18 cellular contexts compared by ENCODE assay signal in the genomic region with DNA sequence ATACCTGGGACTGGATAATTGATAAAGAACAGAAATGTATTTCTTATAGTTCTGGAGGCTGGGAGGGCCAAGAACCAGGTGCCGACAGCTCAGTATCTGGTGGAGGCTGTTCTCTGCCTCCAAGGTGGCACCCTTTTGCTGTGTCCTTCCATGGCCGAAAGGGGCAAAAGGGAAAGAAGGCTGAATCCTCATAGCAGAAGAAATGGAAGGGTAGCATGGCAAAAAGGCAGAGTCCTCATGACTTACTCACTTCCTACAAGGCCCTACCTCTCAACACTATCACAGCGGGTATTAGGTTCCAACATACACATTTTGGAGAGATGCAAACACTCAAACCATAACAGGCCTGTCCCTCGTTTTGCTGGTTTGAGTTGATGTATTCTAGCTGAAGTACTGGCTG. TPM values are rescaled to one million over a fixed set of nuclear protein-coding genes. Genes with fewer than 3 reads are reported as not detected.
DNase-seq lines count a peak whose midpoint lies in the region; ATAC-seq, FAIRE-seq and TF ChIP-seq lines count a peak whose summit lies in the region.
"Had no signal": no experiment of that assay in that cellular context is flagged by ENCODE, and none has a peak within 500 bp of the region (broad histone marks: within the 10 kb centered on the region; RNA-seq: fewer than 3 reads in every experiment).

No MANE protein-coding gene starts in this region.

- H3K4me3 Mint-ChIP-seq in natural killer cell = no peak overlapping the region
- H3K4me3 Mint-ChIP-seq: CD8-positive, alpha-beta memory T cell had no signal

- no peaks in the 10 kb centered on the region for H3K9me3 Mint-ChIP-seq in natural killer cell
- H3K9me3 Mint-ChIP-seq: CD8-positive, alpha-beta memory T cell had no signal

- H3K79me2 ChIP-seq in GM12878 (ENCODE audit: control insufficient read depth, insufficient read depth, low read length) = no peaks in the 10 kb centered on the region
- no peaks in the 10 kb centered on the region for H3K79me2 ChIP-seq in smooth muscle cell (ENCODE audit: low read depth)

- H3K4me1 Mint-ChIP-seq in natural killer cell = no peaks in the 10 kb centered on the region
- H3K4me1 Mint-ChIP-seq: CD8-positive, alpha-beta memory T cell had no signal

- H3K36me3 ChIP-seq in GM12878 (ENCODE audit: control insufficient read depth in 2 of 2, insufficient read depth in 2 of 2, low read length in 1 of 2) (no peaks in the 10 kb centered on the region), smooth muscle cell (ENCODE audit: low read depth) (no peaks in the 10 kb centered on the region)
- H3K36me3 ChIP-seq: BLaER1 had no signal

- no peak for FAIRE-seq in GM12878 (lab: Jason Lieb, UNC)
- FAIRE-seq: H54 had no signal

- H3K27me3 ChIP-seq in GM12878 (replicated peaks in 1 of 2; ENCODE audit: control insufficient read depth in 2 of 2, insufficient read depth in 2 of 2, low read length in 1 of 2) (peaks cover 0 to 2% of the 10 kb centered on the region in 2 experiments; a peak in 2 of 4 replicates), smooth muscle cell (ENCODE audit: low read depth) (no peaks in the 10 kb centered on the region)
- H3K27me3 ChIP-seq: BLaER1 had no signal

- TF ChIP-seq POLR2A in GM12878 (IDR thresholded peaks at IDR 0.05; ENCODE audit: low read depth, low read length) = no peak

- H3K4me1 ChIP-seq in GM12878 (ENCODE audit: control insufficient read depth, insufficient read depth, low read length) (peaks cover 8% of the 10 kb centered on the region), smooth muscle cell (ENCODE audit: low read depth) (no peaks in the 10 kb centered on the region)
- H3K4me1 ChIP-seq: BLaER1, Caco-2 had no signal

- no TSS peak for BruUV-seq in GM12878 (replicated peaks; lab: Mats Ljungman, UMichigan)

- H3K27me3 Mint-ChIP-seq in natural killer cell (ENCODE audit: low read depth in 2 of 2) = peaks cover 15 to 39% of the 10 kb centered on the region in 2 donors

- H4K20me1 ChIP-seq in GM12878 (ENCODE audit: control insufficient read depth, insufficient read depth) (no peaks in the 10 kb centered on the region), smooth muscle cell (ENCODE audit: low read depth) (no peaks in the 10 kb centered on the region)
- H4K20me1 ChIP-seq: BLaER1 had no signal

- POLR2A ChIA-PET in GM12878 (lab: Charles Lee) = interaction anchor here (1.2 to 1.3 kb wide), 2 partner anchors 18 to 25 kb away, joined by 3 to 4 read pairs; partner anchors contain the start of gene MED10

- H3K4me2 ChIP-seq in GM12878 (ENCODE audit: control insufficient read depth, insufficient read depth) (no peak overlapping the region), smooth muscle cell (peak overlapping the region; percentile 70)
- H3K4me2 ChIP-seq: BLaER1 had no signal

- SMC1A ChIA-PET in GM12878 (lab: Charles Lee; ENCODE audit: uncharacterized antibody, unreplicated experiment) = interaction anchor here (0.8 to 1.0 kb wide), 2 partner anchors 27 to 237 kb away, joined by 3 to 5 read pairs; no protein-coding TSS in a partner anchor

- no peak overlapping the region; the same call in 1 of the 2 replicates for H3K27ac ChIP-seq in GM12878 (ENCODE audit: control insufficient read depth, insufficient read depth)
- H3K27ac ChIP-seq in smooth muscle cell (ENCODE audit: low read depth) = peak overlapping the region; percentile 81
- H3K27ac ChIP-seq: BLaER1, GM23248, HL-60 had no signal

- H3F3A ChIP-seq in smooth muscle cell (ENCODE audit: low read depth) = peaks cover 5% of the 10 kb centered on the region

- WGBS in GM12878 (ENCODE audit: insufficient coverage, insufficient replicate concordance, low lambda C conversion rate, missing lambda C conversion rate) = 75% methylated on average over 4 of the region's 4 CpGs
- WGBS in smooth muscle cell (ENCODE audit: low lambda C conversion rate) = 87% methylated on average over 4 of the region's 4 CpGs

- no peak overlapping the region for H3K27ac Mint-ChIP-seq in natural killer cell
- H3K27ac Mint-ChIP-seq: CD8-positive, alpha-beta memory T cell had no signal

- H3K9me3 ChIP-seq in GM12878 (replicated peaks; ENCODE audit: control insufficient read depth, insufficient read depth, low read length) (no peaks in the 10 kb centered on the region), smooth muscle cell (replicated peaks; ENCODE audit: low read depth) (no peaks in the 10 kb centered on the region)
- H3K9me3 ChIP-seq: BLaER1, Caco-2 had no signal

- no peak overlapping the region for H3K9ac ChIP-seq in GM12878 (ENCODE audit: control insufficient read depth, insufficient read depth, low read length)
- H3K9ac ChIP-seq in smooth muscle cell (ENCODE audit: low read depth) = peak overlapping the region; percentile 69
- H3K9ac ChIP-seq: BLaER1, GM23248 had no signal

- H3K36me3 Mint-ChIP-seq in natural killer cell = no peaks in the 10 kb centered on the region
- H3K36me3 Mint-ChIP-seq: CD8-positive, alpha-beta memory T cell had no signal

- DNase-seq in activated CD8-positive, alpha-beta memory T cell treated with anti-CD3 and anti-CD28 coated beads for 24 hours = peak; percentile 5
- no peak for DNase-seq in activated CD8-positive, alpha-beta memory T cell treated with anti-CD3 and anti-CD28 coated beads, Interleukin-2, amount 50 U/mL, for 48 hours
- DNase-seq in NCI-H2029 (lab: John Stamatoyannopoulos, UW) (peak; percentile 7), GM12878 (ENCODE audit: low read depth, low spot score) (no peak), smooth muscle cell (lab: John Stamatoyannopoulos, UW; ENCODE audit: unreplicated experiment) (no peak), natural killer cell (no peak), putamen (ENCODE audit: low spot score) (no peak)
- DNase-seq: 8988T; AML-193; Caco-2; CD8-positive, alpha-beta memory T cell had no signal

- in situ Hi-C loops in GM12878 (cut with MboI) = no loop called here

- no peak overlapping the region for H2AFZ ChIP-seq in GM12878 (ENCODE audit: control insufficient read depth, low read depth, low read length)
- no peak overlapping the region for H2AFZ ChIP-seq in smooth muscle cell (ENCODE audit: low read depth)
- H2AFZ ChIP-seq: GM23248 had no signal

- no peak for TF ChIP-seq CTCF in GM12878 (IDR thresholded peaks at IDR 0.05 in 2 of 3, conservative IDR thresholded peaks at IDR 0.05 in 1 of 3; ENCODE audit: control insufficient read depth in 2 of 3, extremely low read depth in 1 of 3, insufficient read depth in 1 of 3, low read depth in 3 of 3, low read length in 3 of 3)
- TF ChIP-seq CTCF in smooth muscle cell (IDR thresholded peaks at IDR 0.05; ENCODE audit: borderline replicate concordance, insufficient read depth, poor library complexity, severe bottlenecking) = no peak
- no peak for TF ChIP-seq CTCF in natural killer cell (IDR thresholded peaks at IDR 0.05)

- ATAC-seq in GM12878 (peak; percentile 13; the same call in 2 of the 3 replicates), GM18502 (IDR thresholded peaks at IDR 0.05; ENCODE audit: poor library complexity, unreplicated experiment) (no peak), natural killer cell (no peak)
- ATAC-seq: HCT116 had no signal

- CTCF ChIA-PET in GM12878 (lab: Yijun Ruan, JAX) = interaction anchor here (0.7 to 1.7 kb wide), 4 partner anchors 18 to 94 kb away, joined by 3 to 4 read pairs (median 4); partner anchors contain the start of gene MED10

- no peak overlapping the region for H3K4me3 ChIP-seq in GM12878
- H3K4me3 ChIP-seq in smooth muscle cell = no peak overlapping the region
- H3K4me3 ChIP-seq: BLaER1, GM23248 had no signal

- RAD21 ChIA-PET in GM12878 (lab: Charles Lee; ENCODE audit: unreplicated experiment) = interaction anchor here (0.9 to 1.0 kb wide), 2 partner anchors 25 to 80 kb away, joined by 3 to 5 read pairs; partner anchors contain the start of gene MED10

- TF ChIP-seq EP300 in GM12878 (IDR thresholded peaks at IDR 0.05; ENCODE audit: borderline replicate concordance in 1 of 2, control insufficient read depth in 1 of 2, low read depth in 2 of 2, low read length in 2 of 2) = no peak

- TF ChIP-seq RAD21 in GM12878 (IDR thresholded peaks at IDR 0.05; ENCODE audit: insufficient read depth, low read depth, low read length) = no peak

- intact Hi-C loops in GM12878 (cut with micrococcal nuclease; ENCODE audit: unreplicated experiment) = no loop called here
- intact Hi-C loops in natural killer cell (cut with micrococcal nuclease) = no loop called here

RNA-seq across cellular contexts. Expression of gene MED10, which starts 25.1 kb away (rescaled TPM):
- 59.0 and 62.7 TPM in 2 replicates for total RNA-seq in GM12878 (2013; cell fraction: nucleolus; rRNA removed)
- total RNA-seq in GM12878 (2014; rRNA removed) (20.3 and 28.6 TPM in 2 replicates), GM12878 (2014; rRNA removed; fragmentation: Illumina TruSeq; extraction: Trizol) (19.4 and 21.2 TPM in 2 replicates), GM12878 (2021) (39.5 and 42.6 TPM in 2 replicates), smooth muscle cell (23.0 and 28.6 TPM in 2 replicates), natural killer cell (10 to 100 TPM; 64.4 to 68.5 (median 64.5) TPM)
- 49.6 TPM for polyA plus RNA-seq in GM12878 (2011; ENCODE audit: low read depth)
- polyA plus RNA-seq in GM12878 (2011; rRNA removed) (56.0 and 60.3 TPM in 2 replicates), GM12878 (2014; fragmentation: Illumina TruSeq; extraction: Trizol) (36.4 and 43.7 TPM in 2 replicates), GM12878 (2014; fragmentation: Nextera tagmentation; extraction: Ambion mirVana) (10 to 100 TPM; 37.1 to 49.5 TPM), GM12878 (2014; rRNA removed) (53.1 and 54.8 TPM in 2 replicates), GM12878 (2016; fragmentation: Nextera tagmentation; extraction: Ambion mirVana) (100 to 1,000 TPM; 103 to 111 TPM), smooth muscle cell (96.2 and 124 TPM in 2 replicates)
- 55.7 and 56.7 TPM in 2 replicates for polyA plus RNA-seq in GM12878 (2011; cell fraction: cytosol; rRNA removed)
- polyA plus RNA-seq in GM12878 (2011; cell fraction: nucleus; rRNA removed) = 59.3 and 75.4 TPM in 2 replicates
- polyA plus RNA-seq in GM12878 (2012) = 54.8 and 68.7 TPM in 2 replicates
- polyA minus RNA-seq in GM12878 (2011; rRNA and poly(A)+ RNA removed) = 19.0 and 19.3 TPM in 2 replicates
- 8.3 and 14.7 TPM in 2 replicates for polyA minus RNA-seq in GM12878 (2011; cell fraction: cytosol; rRNA and poly(A)+ RNA removed)
- 54.4 and 77.1 TPM in 2 replicates for polyA minus RNA-seq in GM12878 (2011; cell fraction: nucleus; rRNA and poly(A)+ RNA removed)

RNA-seq across cellular contexts. Expression of gene UBE2QL1, which starts 45.2 kb away (rescaled TPM):
- total RNA-seq in GM12878 (2013; cell fraction: nucleolus; rRNA removed) = 0.27 and 0.29 TPM in 2 replicates
- total RNA-seq in GM12878 (2014; rRNA removed) = not detected in 2 replicates
- total RNA-seq in GM12878 (2014; rRNA removed; fragmentation: Illumina TruSeq; extraction: Trizol) = 0.04 TPM in 1 of 2 replicates, not detected in the other
- total RNA-seq in GM12878 (2021) = 0.05 TPM in 1 of 2 replicates, not detected in the other
- polyA plus RNA-seq in GM12878 (2011; ENCODE audit: low read depth) = 0.21 TPM
- 0.49 and 0.62 TPM in 2 replicates for polyA plus RNA-seq in GM12878 (2011; rRNA removed)
- polyA plus RNA-seq in GM12878 (2011; cell fraction: cytosol; rRNA removed) = 0.52 and 0.75 TPM in 2 replicates
- polyA plus RNA-seq in GM12878 (2011; cell fraction: nucleus; rRNA removed) = 0.47 and 0.52 TPM in 2 replicates
- 0.30 and 0.73 TPM in 2 replicates for polyA plus RNA-seq in GM12878 (2012)
- 0.03 TPM in 1 of 2 replicates, not detected in the other for polyA plus RNA-seq in GM12878 (2014; fragmentation: Illumina TruSeq; extraction: Trizol)
- polyA plus RNA-seq in GM12878 (2014; fragmentation: Nextera tagmentation; extraction: Ambion mirVana) = under 1 TPM in 1 of 2 experiments, not detected in 1; 0.04 TPM
- 0.06 TPM in 1 of 2 replicates, not detected in the other for polyA plus RNA-seq in GM12878 (2014; rRNA removed)
- not detected for polyA plus RNA-seq in GM12878 (2016; fragmentation: Nextera tagmentation; extraction: Ambion mirVana)
- 0.46 and 0.51 TPM in 2 replicates for polyA minus RNA-seq in GM12878 (2011; rRNA and poly(A)+ RNA removed)
- not detected in 2 replicates for polyA minus RNA-seq in GM12878 (2011; cell fraction: cytosol; rRNA and poly(A)+ RNA removed)
- 0.24 and 0.38 TPM in 2 replicates for polyA minus RNA-seq in GM12878 (2011; cell fraction: nucleus; rRNA and poly(A)+ RNA removed)
- 1.2 and 2.5 TPM in 2 replicates for total RNA-seq in smooth muscle cell
- 1.3 and 2.6 TPM in 2 replicates for polyA plus RNA-seq in smooth muscle cell
- not detected for total RNA-seq in natural killer cell
- total RNA-seq: Caco-2; CD8-positive, alpha-beta memory T cell; G401; GM23248 had no signal
- polyA plus RNA-seq: CD8-positive, alpha-beta memory T cell; GM23248 had no signal

Comparison
In these comparisons a context has a peak if more than half of its experiments do, and no peak if none do; other contexts are left out.
1. DNase-seq: peak in activated CD8-positive, alpha-beta memory T cell treated with anti-CD3 and anti-CD28 coated beads for 24 hours (single experiment) and NCI-H2029 (single experiment); none in activated CD8-positive, alpha-beta memory T cell treated with anti-CD3 and anti-CD28 coated beads, Interleukin-2, amount 50 U/mL, for 48 hours (single experiment), GM12878 (single experiment), smooth muscle cell (single experiment), natural killer cell (single experiment) and putamen (single experiment).